In genomic region chr5:143188692-143189091, GRCh38 we compare ENCODE assay signal across 17 cellular contexts.
DNase-seq lines count a peak whose midpoint lies in the region; ATAC-seq, FAIRE-seq and TF ChIP-seq lines count a peak whose summit lies in the region.
"Had no signal": no experiment of that assay in that cellular context is flagged by ENCODE, and none has a peak within 500 bp of the region (broad histone marks: within the 10 kb centered on the region; RNA-seq: fewer than 3 reads in every experiment).

No MANE protein-coding gene starts in this region.

- WGBS in heart right ventricle, 2 donors, result 72 to 85% methylated on average over 3 of the region's 3 CpGs

- peak; percentile 42 for ATAC-seq in HG02885 (IDR thresholded peaks at IDR 0.05; ENCODE audit: poor library complexity, unreplicated experiment)
- ATAC-seq in natural killer cell, result peak in 2 of 3 donors; percentile 35 to 37
- ATAC-seq in heart right ventricle, result no peak

- intact Hi-C loops in activated CD4-positive, alpha-beta T cell treated with anti-CD3 and anti-CD28 coated beads, Interleukin-2, amount 10 ng/mL, durations not matched to agents 24 days and 14 days (cut with micrococcal nuclease), result loop anchor here (5.0 kb wide), 1 partner anchor 639 kb away; no protein-coding TSS in a partner anchor
- intact Hi-C loops in natural killer cell (cut with micrococcal nuclease) (no loop called here), heart right ventricle (cut with DNase I) (loop anchor here in 1 of 10 donors (10.0 kb wide), 1 partner anchor 206 kb away; no protein-coding TSS in a partner anchor)

- H3K36me3 Mint-ChIP-seq in activated CD4-positive, alpha-beta T cell treated with anti-CD3 and anti-CD28 coated beads, Interleukin-2, amount 10 ng/mL, durations not matched to agents 24 days and 14 days (ENCODE audit: low read depth), result peaks cover 10% of the 10 kb centered on the region
- H3K36me3 Mint-ChIP-seq in natural killer cell, result peaks cover 9% of the 10 kb centered on the region

- no peaks in the 10 kb centered on the region for H3K36me3 ChIP-seq in heart right ventricle

- no peaks in the 10 kb centered on the region for H3K27me3 Mint-ChIP-seq in activated CD4-positive, alpha-beta T cell treated with anti-CD3 and anti-CD28 coated beads, Interleukin-2, amount 10 ng/mL, durations not matched to agents 24 days and 14 days
- no peaks in the 10 kb centered on the region for H3K27me3 Mint-ChIP-seq in natural killer cell (ENCODE audit: low read depth in 2 of 2)

- H3K4me3 ChIP-seq in heart right ventricle, result no peak overlapping the region
- H3K4me3 ChIP-seq: BLaER1 treated with 17β-estradiol and CSF1 and Interleukin-3, amounts not matched to agents 10 nM and 100 nM; GM23248 had no signal

- no peak overlapping the region for H3K27ac ChIP-seq in heart right ventricle
- H3K27ac ChIP-seq: BLaER1 treated with 17β-estradiol and CSF1 and Interleukin-3, amounts not matched to agents 10 nM and 100 nM; GM23248 had no signal

- peaks cover 12% of the 10 kb centered on the region for H3K9me3 Mint-ChIP-seq in activated CD4-positive, alpha-beta T cell treated with anti-CD3 and anti-CD28 coated beads, Interleukin-2, amount 10 ng/mL, durations not matched to agents 24 days and 14 days
- no peaks in the 10 kb centered on the region for H3K9me3 Mint-ChIP-seq in natural killer cell

- peak overlapping the region; percentile 23 for H3K27ac Mint-ChIP-seq in activated CD4-positive, alpha-beta T cell treated with anti-CD3 and anti-CD28 coated beads, Interleukin-2, amount 10 ng/mL, durations not matched to agents 24 days and 14 days
- H3K27ac Mint-ChIP-seq in natural killer cell, result no peak overlapping the region

- H3K4me3 Mint-ChIP-seq in activated CD4-positive, alpha-beta T cell treated with anti-CD3 and anti-CD28 coated beads, Interleukin-2, amount 10 ng/mL, durations not matched to agents 24 days and 14 days, result no peak overlapping the region
- no peak overlapping the region for H3K4me3 Mint-ChIP-seq in natural killer cell

- H3K27me3 ChIP-seq in heart right ventricle, result no peaks in the 10 kb centered on the region
- H3K27me3 ChIP-seq: BLaER1 treated with 17β-estradiol and CSF1 and Interleukin-3, amounts not matched to agents 10 nM and 100 nM had no signal

- peaks cover 0 to 16% (median 7%) of the 10 kb centered on the region in 11 donors for H3K9me3 ChIP-seq in heart right ventricle
- H3K9me3 ChIP-seq: Caco-2 had no signal

- peaks cover 0 to 48% (median 6%) of the 10 kb centered on the region in 9 donors for H3K4me1 ChIP-seq in heart right ventricle
- H3K4me1 ChIP-seq: Caco-2 had no signal

- DNase-seq in activated CD4-positive, alpha-beta T cell treated with anti-CD3 and anti-CD28 coated beads, Interleukin-2, amount 10 ng/mL, durations not matched to agents 24 days and 14 days, result no peak
- no peak for DNase-seq in activated CD4-positive, alpha-beta T cell treated with anti-CD3 and anti-CD28 coated beads for 48 hours
- DNase-seq in GM18507 (ENCODE audit: extremely low spot score, insufficient read length, low read depth) (no peak), natural killer cell (no peak), AG08395 (ENCODE audit: low spot score) (no peak), NOMO-1 (lab: John Stamatoyannopoulos, UW; ENCODE audit: unreplicated experiment in 2 of 2) (no peak), heart right ventricle (no peak)
- DNase-seq: 8988T, Caco-2, DMS53, GM23248, NCI-H187 treated with DMSO at 0.1 percent for 48 hours, NCI-H2171, NCI-H446 treated with DMSO at 0.1 percent for 48 hours, NCI-H748 treated with DMSO at 0.1 percent for 48 hours had no signal

- no peak for TF ChIP-seq CTCF in natural killer cell (IDR thresholded peaks at IDR 0.05)
- no peak for TF ChIP-seq CTCF in heart right ventricle (IDR thresholded peaks at IDR 0.05)

- peak; percentile 48 for FAIRE-seq in GM18507 (lab: Jason Lieb, UNC)

- H3K4me1 Mint-ChIP-seq in activated CD4-positive, alpha-beta T cell treated with anti-CD3 and anti-CD28 coated beads, Interleukin-2, amount 10 ng/mL, durations not matched to agents 24 days and 14 days, result peaks cover 42% of the 10 kb centered on the region
- peaks cover 27 to 28% of the 10 kb centered on the region in 2 donors for H3K4me1 Mint-ChIP-seq in natural killer cell

Comparison
In these comparisons a context has a peak if more than half of its experiments do, and no peak if none do; other contexts are left out.
1. ATAC-seq: peak in HG02885 (single experiment) and natural killer cell (2 of 3); none in heart right ventricle (0 of 8).